12 cellular contexts compared by ENCODE assay signal in the genomic region with DNA sequence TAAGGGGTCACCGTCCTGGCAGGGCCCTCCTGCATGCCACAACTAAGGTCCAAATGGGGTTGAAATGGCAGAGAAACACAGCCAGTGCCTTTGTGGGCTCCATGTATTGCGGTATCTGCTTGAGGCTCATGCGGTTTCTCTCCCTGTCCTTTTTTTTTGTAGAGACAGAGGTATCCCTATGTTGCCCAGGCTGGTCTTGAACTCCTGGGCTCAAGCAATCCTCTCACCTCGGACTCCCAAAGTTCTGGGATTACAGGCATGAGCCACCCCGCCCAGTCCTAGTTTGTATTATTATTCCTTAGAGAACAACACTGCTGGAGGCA.
DNase-seq lines count a peak whose midpoint lies in the region; ATAC-seq and TF ChIP-seq lines count a peak whose summit lies in the region.
"Had no signal": no experiment of that assay in that cellular context is flagged by ENCODE, and none has a peak within 500 bp of the region (broad histone marks: within the 10 kb centered on the region; RNA-seq: fewer than 3 reads in every experiment).

No MANE protein-coding gene starts in this region.

- H3K4me1 ChIP-seq in DOHH2 (ENCODE audit: control insufficient read depth, low read length): peaks cover 23% of the 10 kb centered on the region
- no peaks in the 10 kb centered on the region for H3K4me1 ChIP-seq in KMS-11 (ENCODE audit: low read depth, poor library complexity, severe bottlenecking)
- H3K4me1 ChIP-seq in gastrocnemius medialis: peaks cover 5 to 7% of the 10 kb centered on the region in 2 donors

- H3K79me2 ChIP-seq in DOHH2 (ENCODE audit: control insufficient read depth, low read length) (no peaks in the 10 kb centered on the region), KMS-11 (ENCODE audit: insufficient read depth, low read depth) (no peaks in the 10 kb centered on the region)

- H3K27me3 ChIP-seq in DOHH2 (ENCODE audit: control insufficient read depth, low read length) (no peaks in the 10 kb centered on the region), KMS-11 (ENCODE audit: insufficient read depth, low read depth) (no peaks in the 10 kb centered on the region), gastrocnemius medialis (no peaks in the 10 kb centered on the region)

- H3K4me2 ChIP-seq in DOHH2 (ENCODE audit: low read length) (peak overlapping the region; percentile 59; the same call in 1 of the 2 replicates), KMS-11 (no peak overlapping the region)

- peak; percentile 17 to 26 for ATAC-seq in gastrocnemius medialis

- H3K4me3 ChIP-seq in DOHH2 (ENCODE audit: low read length) (no peak overlapping the region), KMS-11 (IDR thresholded peaks at IDR 0.05; ENCODE audit: insufficient read depth, low read depth, low read length) (no peak overlapping the region), gastrocnemius medialis (no peak overlapping the region)

- no peak for TF ChIP-seq POLR2A in gastrocnemius medialis (IDR thresholded peaks at IDR 0.05)

- H3K4me1 Mint-ChIP-seq in nephron progenitor cell: no peaks in the 10 kb centered on the region
- H3K4me1 Mint-ChIP-seq: CD8-positive, alpha-beta memory T cell had no signal

- H3K9me3 Mint-ChIP-seq in nephron progenitor cell: no peaks in the 10 kb centered on the region
- H3K9me3 Mint-ChIP-seq: CD8-positive, alpha-beta memory T cell; effector memory CD8-positive, alpha-beta T cell; naive thymus-derived CD8-positive, alpha-beta T cell; stimulated activated naive CD8-positive, alpha-beta T cell treated with anti-CD3 and anti-CD28 coated beads, Interleukin-15, Interleukin-2, amounts not matched to agents 100 ng/mL and 50 ng/mL, for 24 hours had no signal

- H3K9me2 ChIP-seq in DOHH2 (replicated peaks; ENCODE audit: control insufficient read depth, low read length): no peaks in the 10 kb centered on the region

- in situ Hi-C loops in gastrocnemius medialis (cut with MboI; ENCODE audit: low sequenced_read_pairs in 4 of 4): loop anchor here in 2 of 4 donors (5.0 kb wide), 1 partner anchor 188 kb away; no protein-coding TSS in a partner anchor

- H4K20me1 ChIP-seq in DOHH2 (ENCODE audit: control insufficient read depth, insufficient read depth, low read depth, low read length) (no peaks in the 10 kb centered on the region), KMS-11 (ENCODE audit: insufficient read depth) (no peaks in the 10 kb centered on the region)

- intact Hi-C loops in gastrocnemius medialis (cut with DNase I; ENCODE audit: low total_unique reads): loop anchor here (1.0 kb wide), 2 partner anchors 63 to 186 kb away; no protein-coding TSS in a partner anchor

- no peaks in the 10 kb centered on the region for H3K36me3 Mint-ChIP-seq in nephron progenitor cell (ENCODE audit: low read depth)
- H3K36me3 Mint-ChIP-seq: CD8-positive, alpha-beta memory T cell; naive thymus-derived CD8-positive, alpha-beta T cell had no signal

- H3K27ac ChIP-seq in DOHH2 (ENCODE audit: low read depth, low read length): no peak overlapping the region
- no peak overlapping the region for H3K27ac ChIP-seq in KMS-11
- H3K27ac ChIP-seq in caudate nucleus (ENCODE audit: low read depth, low read length): peak overlapping the region; percentile 62
- peak overlapping the region in 1 of 4 donors; percentile 65 for H3K27ac ChIP-seq in gastrocnemius medialis

- H3K4me3 Mint-ChIP-seq in nephron progenitor cell: no peak overlapping the region
- H3K4me3 Mint-ChIP-seq: CD8-positive, alpha-beta memory T cell; effector memory CD8-positive, alpha-beta T cell; naive thymus-derived CD8-positive, alpha-beta T cell; stimulated activated naive CD8-positive, alpha-beta T cell treated with anti-CD3 and anti-CD28 coated beads, Interleukin-15, Interleukin-2, amounts not matched to agents 100 ng/mL and 50 ng/mL, for 24 hours had no signal

- TF ChIP-seq CTCF in DOHH2 (IDR thresholded peaks at IDR 0.05; ENCODE audit: low read depth, low read length, poor library complexity, severe bottlenecking) (no peak), KMS-11 (conservative IDR thresholded peaks at IDR 0.05; ENCODE audit: low read depth, low read length) (peak; percentile 65; the same call in 1 of the 2 replicates), gastrocnemius medialis (IDR thresholded peaks at IDR 0.05 in 4 of 5, conservative IDR thresholded peaks at IDR 0.05 in 1 of 5) (peak in 1 of 5 experiments; percentile 18), nephron progenitor cell (IDR thresholded peaks at IDR 0.05) (no peak)

- H3K27me3 Mint-ChIP-seq in nephron progenitor cell (ENCODE audit: low read depth, poor library complexity): peaks cover 4% of the 10 kb centered on the region
- H3K27me3 Mint-ChIP-seq: naive thymus-derived CD8-positive, alpha-beta T cell; stimulated activated naive CD8-positive, alpha-beta T cell treated with anti-CD3 and anti-CD28 coated beads, Interleukin-15, Interleukin-2, amounts not matched to agents 100 ng/mL and 50 ng/mL, for 24 hours had no signal

- no peak overlapping the region for H3K9ac ChIP-seq in KMS-11

- no peak for DNase-seq in caudate nucleus (lab: John Stamatoyannopoulos, UW)
- DNase-seq in gastrocnemius medialis: no peak
- DNase-seq in nephron progenitor cell: no peak
- DNase-seq in activated CD4-positive, alpha-beta T cell treated with anti-CD3 and anti-CD28 coated beads for 4 hours: no peak
- no peak for DNase-seq in activated effector memory CD4-positive, alpha-beta T cell treated with anti-CD3 and anti-CD28 coated beads, Interleukin-2, amount 50 U/mL, for 16 hours
- DNase-seq in stimulated activated CD4-positive, alpha-beta T cell treated with anti-CD3 and anti-CD28 coated beads, Interleukin-4, amount 100 ng/mL, for 1 hour: no peak

- no peak overlapping the region for H3K27ac Mint-ChIP-seq in nephron progenitor cell
- H3K27ac Mint-ChIP-seq: effector memory CD8-positive, alpha-beta T cell; stimulated activated naive CD8-positive, alpha-beta T cell treated with anti-CD3 and anti-CD28 coated beads, Interleukin-15, Interleukin-2, amounts not matched to agents 100 ng/mL and 50 ng/mL, for 24 hours had no signal

- peak overlapping the region; percentile 59; the same call in 1 of the 2 replicates for H2AFZ ChIP-seq in KMS-11 (ENCODE audit: low read depth)

- H3K9me3 ChIP-seq in DOHH2 (ENCODE audit: control insufficient read depth, insufficient read depth, low read length) (no peaks in the 10 kb centered on the region), gastrocnemius medialis (no peaks in the 10 kb centered on the region)

- H3K36me3 ChIP-seq in DOHH2 (ENCODE audit: control insufficient read depth, low read length): no peaks in the 10 kb centered on the region
- no peaks in the 10 kb centered on the region for H3K36me3 ChIP-seq in KMS-11 (ENCODE audit: insufficient read depth)
- no peaks in the 10 kb centered on the region for H3K36me3 ChIP-seq in gastrocnemius medialis

- H3F3A ChIP-seq in DOHH2 (ENCODE audit: control insufficient read depth, insufficient read depth): no peaks in the 10 kb centered on the region
